In the genomic region with DNA sequence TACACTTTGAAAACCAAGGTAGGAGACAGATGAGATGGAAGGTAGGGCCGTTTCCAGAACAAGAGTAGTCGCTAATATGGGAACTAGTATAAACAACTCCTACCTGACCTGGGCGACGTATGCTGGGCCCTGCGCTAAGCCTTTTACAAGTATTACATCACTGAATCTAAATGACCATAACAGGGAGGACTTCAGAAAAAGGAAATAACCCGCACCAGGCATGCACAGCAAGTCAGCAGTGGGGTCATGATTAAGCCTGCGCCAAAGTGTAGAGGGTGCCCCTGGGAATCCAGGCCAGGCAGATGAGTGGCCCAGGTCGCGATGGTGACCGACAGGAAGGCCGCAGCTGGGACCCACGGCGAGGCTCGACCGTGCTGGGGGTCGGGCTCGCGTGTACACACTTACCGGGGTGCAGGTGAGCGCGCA, we compare ENCODE assay signal across 8 cellular contexts. TPM values are rescaled to one million over a fixed set of nuclear protein-coding genes. Genes with fewer than 3 reads are reported as not detected.
DNase-seq lines count a peak whose midpoint lies in the region; ATAC-seq and TF ChIP-seq lines count a peak whose summit lies in the region.

No MANE protein-coding gene starts in this region.

- DNase-seq in WERI-Rb-1: no peak
- peak; percentile 29 for DNase-seq in hepatic stellate cell (ENCODE audit: low spot score)
- no peak for DNase-seq in smooth muscle cell (lab: John Stamatoyannopoulos, UW; ENCODE audit: unreplicated experiment)
- no peak for DNase-seq in NCI-H446 (lab: John Stamatoyannopoulos, UW)
- no peak for DNase-seq in DMS153 treated with DMSO at 0.1 percent for 48 hours (lab: John Stamatoyannopoulos, UW; ENCODE audit: unreplicated experiment)

- H3K9ac ChIP-seq in BLaER1 (peak overlapping the region; percentile 96), smooth muscle cell (ENCODE audit: low read depth) (peak overlapping the region; percentile 74)

- peak overlapping the region; percentile 78 for H2AFZ ChIP-seq in smooth muscle cell (ENCODE audit: low read depth)

- H4K20me1 ChIP-seq in BLaER1 (peaks cover 49% of the 10 kb centered on the region), smooth muscle cell (ENCODE audit: low read depth) (peaks cover 31% of the 10 kb centered on the region)

- H3K9me3 ChIP-seq in BLaER1: no peaks in the 10 kb centered on the region
- H3K9me3 ChIP-seq in WERI-Rb-1 (ENCODE audit: severe bottlenecking): no peaks in the 10 kb centered on the region
- H3K9me3 ChIP-seq in smooth muscle cell (replicated peaks; ENCODE audit: low read depth): no peaks in the 10 kb centered on the region

- H3K4me2 ChIP-seq in BLaER1 (peak overlapping the region; percentile 97), smooth muscle cell (peak overlapping the region; percentile 95)

- H3K27me3 ChIP-seq in BLaER1 (no peaks in the 10 kb centered on the region), WERI-Rb-1 (ENCODE audit: insufficient read depth, low read depth, severe bottlenecking) (no peaks in the 10 kb centered on the region), smooth muscle cell (ENCODE audit: low read depth) (no peaks in the 10 kb centered on the region)

- H3K4me3 ChIP-seq in BLaER1 (peak overlapping the region; percentile 88), WERI-Rb-1 (ENCODE audit: low read depth, low read length) (peak overlapping the region; percentile 67), smooth muscle cell (peak overlapping the region; percentile 65)

- peak overlapping the region; percentile 98 for H3K27ac ChIP-seq in BLaER1
- peak overlapping the region; percentile 89 for H3K27ac ChIP-seq in WERI-Rb-1
- H3K27ac ChIP-seq in smooth muscle cell (ENCODE audit: low read depth): peak overlapping the region; percentile 67

- TF ChIP-seq CTCF in WERI-Rb-1 (IDR thresholded peaks at IDR 0.05; ENCODE audit: low read depth, low read length) (no peak), smooth muscle cell (IDR thresholded peaks at IDR 0.05; ENCODE audit: borderline replicate concordance, insufficient read depth, poor library complexity, severe bottlenecking) (no peak)

- ATAC-seq in HG02571 (IDR thresholded peaks at IDR 0.05; ENCODE audit: unreplicated experiment) (peak; percentile 11), GM21528 (IDR thresholded peaks at IDR 0.05; ENCODE audit: low FRiP score, unreplicated experiment) (no peak)

- H3F3A ChIP-seq in smooth muscle cell (ENCODE audit: low read depth): no peaks in the 10 kb centered on the region

- peaks cover 35% of the 10 kb centered on the region for H3K36me3 ChIP-seq in BLaER1
- H3K36me3 ChIP-seq in WERI-Rb-1: peaks cover 27% of the 10 kb centered on the region
- no peaks in the 10 kb centered on the region for H3K36me3 ChIP-seq in smooth muscle cell (ENCODE audit: low read depth)

- peaks cover 51% of the 10 kb centered on the region for H3K4me1 ChIP-seq in BLaER1
- peaks cover 15% of the 10 kb centered on the region for H3K4me1 ChIP-seq in smooth muscle cell (ENCODE audit: low read depth)

- WGBS in smooth muscle cell (ENCODE audit: low lambda C conversion rate): 8% methylated on average over 21 of the region's 21 CpGs

- H3K79me2 ChIP-seq in smooth muscle cell (ENCODE audit: low read depth): peaks cover 34% of the 10 kb centered on the region

RNA-seq across cellular contexts. Expression of a gene that starts 0.6 kb away (rescaled TPM):
- total RNA-seq in smooth muscle cell: 48.1 and 51.7 TPM in 2 replicates
- 51.4 and 57.3 TPM in 2 replicates for polyA plus RNA-seq in smooth muscle cell

RNA-seq across cellular contexts. Expression of a gene that starts 5.8 kb away (rescaled TPM):
- 5.4 and 6.6 TPM in 2 replicates for total RNA-seq in smooth muscle cell
- polyA plus RNA-seq in smooth muscle cell: 0.83 and 2.8 TPM in 2 replicates

RNA-seq across cellular contexts. Expression of a gene that starts 19.4 kb away (rescaled TPM):
- total RNA-seq in smooth muscle cell: 3.9 and 8.0 TPM in 2 replicates
- 19.5 and 19.8 TPM in 2 replicates for polyA plus RNA-seq in smooth muscle cell

RNA-seq across cellular contexts. Expression of a gene that starts 34.9 kb away (rescaled TPM):
- total RNA-seq in smooth muscle cell: 13.2 and 15.1 TPM in 2 replicates
- 20.1 and 24.5 TPM in 2 replicates for polyA plus RNA-seq in smooth muscle cell

RNA-seq across cellular contexts. Expression of a gene that starts 44.4 kb away (rescaled TPM):
- total RNA-seq in smooth muscle cell: 2.5 TPM in 1 of 2 replicates, not detected in the other
- polyA plus RNA-seq in smooth muscle cell: 1.7 and 4.5 TPM in 2 replicates
